Comparison of ENCODE assay signal across 8 cellular contexts in the genomic region with DNA sequence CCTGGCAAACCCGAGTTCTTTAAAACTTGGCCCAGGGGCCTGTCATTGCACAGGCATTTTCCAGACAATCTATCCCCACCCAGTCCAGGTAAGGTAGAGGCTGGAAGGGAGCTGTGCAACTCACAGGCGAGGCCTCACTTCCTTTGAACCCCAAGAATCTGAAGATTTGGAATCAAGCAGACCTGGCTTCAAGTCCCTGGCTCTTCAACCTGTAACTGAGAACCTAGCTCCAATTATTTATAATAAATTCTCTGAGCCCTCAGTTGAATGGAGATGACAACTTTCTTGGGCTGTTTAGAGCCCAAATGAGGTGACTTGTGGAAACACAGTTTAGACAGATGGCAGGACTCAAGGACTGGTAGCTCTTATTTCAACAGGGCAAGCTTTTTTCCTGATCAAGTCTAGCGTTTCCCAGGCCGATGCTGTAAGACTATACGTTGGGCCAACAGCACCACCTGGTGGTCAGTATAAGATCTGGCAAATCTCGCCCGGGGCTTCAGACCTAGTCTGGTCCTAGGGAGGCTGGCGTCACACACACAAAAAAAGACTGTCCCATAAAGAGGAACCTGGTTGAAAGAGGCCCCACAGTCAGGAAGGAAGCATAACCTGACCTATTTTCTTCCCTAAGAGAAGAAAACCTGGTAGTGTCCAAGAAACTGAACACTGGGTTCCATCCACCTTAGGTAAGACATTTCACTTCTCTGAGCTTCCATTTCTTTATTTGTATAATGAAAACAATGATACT.
A peak's percentile ranks its signal among the peaks of the same experiment; 100 is the strongest.
DNase-seq lines count a peak whose midpoint lies in the region; ATAC-seq, FAIRE-seq and TF ChIP-seq lines count a peak whose summit lies in the region.

No MANE protein-coding gene starts in this region.

- H3K4me1 ChIP-seq in GM23338 (ENCODE audit: insufficient read depth) (peaks cover 3% of the 10 kb centered on the region; the same call in 1 of the 2 replicates), neuronal stem cell (ENCODE audit: control insufficient read depth in 2 of 2, insufficient read depth in 1 of 2, low read depth in 1 of 2, low read length in 2 of 2) (peaks cover 0 to 2% of the 10 kb centered on the region in 2 donors)

- no peak overlapping the region for H2BK5ac ChIP-seq in neuronal stem cell (ENCODE audit: low read length)

- H3K4me3 ChIP-seq in GM23338 (no peak overlapping the region), neuronal stem cell (ENCODE audit: low read length in 2 of 2) (no peak overlapping the region)

- H3K27me3 ChIP-seq in GM23338 (ENCODE audit: insufficient read depth) = no peaks in the 10 kb centered on the region
- H3K27me3 ChIP-seq in neuronal stem cell (ENCODE audit: control insufficient read depth in 3 of 3, insufficient read depth in 3 of 3, low read depth in 1 of 3, low read length in 3 of 3) = no peaks in the 10 kb centered on the region

- H2BK15ac ChIP-seq in neuronal stem cell (ENCODE audit: low read length) = no peak overlapping the region

- WGBS in neuronal stem cell (ENCODE audit: extremely low coverage in 2 of 2, insufficient read length in 2 of 2, insufficient replicate concordance in 1 of 2), 2 donors = no CpG with 5 or more reads among the region's 8 CpGs

- H3K9me2 ChIP-seq in GM23338 (ENCODE audit: insufficient read depth) = no peaks in the 10 kb centered on the region

- no peak overlapping the region for H3K4ac ChIP-seq in neuronal stem cell (ENCODE audit: low read length)

- no peak overlapping the region for H3K27ac ChIP-seq in GM23338 (ENCODE audit: low read depth)
- no peak overlapping the region for H3K27ac ChIP-seq in neuronal stem cell (replicated peaks; ENCODE audit: low read length)
- H3K27ac ChIP-seq in substantia nigra (ENCODE audit: low read depth, low read length, poor library complexity, severe bottlenecking) = no peak overlapping the region

- peak overlapping the region; percentile 57 for H3K18ac ChIP-seq in neuronal stem cell (ENCODE audit: low read length)

- H2AFZ ChIP-seq in GM23338 = no peak overlapping the region
- no peak overlapping the region for H2AFZ ChIP-seq in neuronal stem cell (ENCODE audit: low read length)

- peak overlapping the region; percentile 70 for H2AK5ac ChIP-seq in neuronal stem cell (ENCODE audit: low read depth, low read length)

- H3K27me3 Mint-ChIP-seq in GM23338 (ENCODE audit: insufficient read depth, low read depth, poor library complexity) = peaks cover 7% of the 10 kb centered on the region
- H3K27me3 Mint-ChIP-seq in activated T-cell treated with anti-CD3 and anti-CD28 coated beads, Interleukin-2, amount 50 U/mL, for 4 hours (ENCODE audit: low read depth) = peaks cover 6% of the 10 kb centered on the region

- no peaks in the 10 kb centered on the region for H3K79me1 ChIP-seq in neuronal stem cell (ENCODE audit: low read depth, low read length)

- no peak overlapping the region for H3K9ac ChIP-seq in neuronal stem cell (ENCODE audit: low read depth, low read length, poor library complexity)

- no peak overlapping the region for H2BK12ac ChIP-seq in neuronal stem cell (ENCODE audit: low read length)

- H3K36me3 ChIP-seq in GM23338 (ENCODE audit: insufficient read depth) = no peaks in the 10 kb centered on the region
- H3K36me3 ChIP-seq in neuronal stem cell (replicated peaks in 1 of 2; ENCODE audit: control insufficient read depth in 2 of 2, insufficient read depth in 2 of 2, low read length in 2 of 2) = no peaks in the 10 kb centered on the region

- H3K23ac ChIP-seq in neuronal stem cell (ENCODE audit: low read depth, low read length, poor library complexity) = no peak overlapping the region

- no peak overlapping the region for H3K14ac ChIP-seq in neuronal stem cell (ENCODE audit: low read length)

- FAIRE-seq in RCC 7860 (lab: Jason Lieb, UNC) = peak; percentile 64

- no peak overlapping the region for H3K4me2 ChIP-seq in GM23338
- H3K4me2 ChIP-seq in neuronal stem cell (ENCODE audit: insufficient read depth, low read length, poor library complexity, severe bottlenecking) = no peak overlapping the region

- no peaks in the 10 kb centered on the region for H3F3A ChIP-seq in GM23338 (replicated peaks; ENCODE audit: low read depth)

- no peaks in the 10 kb centered on the region for H4K20me1 ChIP-seq in GM23338 (replicated peaks; ENCODE audit: insufficient read depth)

- no peaks in the 10 kb centered on the region for H3K9me3 ChIP-seq in neuronal stem cell (replicated peaks in 1 of 2; ENCODE audit: control insufficient read depth in 2 of 2, insufficient read depth in 1 of 2, low read depth in 1 of 2, low read length in 2 of 2)

- peak; percentile 98 for ATAC-seq in GM23338
- peak; percentile 88 to 97 for ATAC-seq in activated T-cell treated with anti-CD3 and anti-CD28 coated beads, Interleukin-2, amount 50 U/mL, for 4 hours

- H4K8ac ChIP-seq in neuronal stem cell (ENCODE audit: low read depth, low read length) = no peak overlapping the region

- no peaks in the 10 kb centered on the region for H3K9me3 Mint-ChIP-seq in GM23338
- no peaks in the 10 kb centered on the region for H3K9me3 Mint-ChIP-seq in activated T-cell treated with anti-CD3 and anti-CD28 coated beads, Interleukin-2, amount 50 U/mL, for 4 hours

- peak; percentile 86 to 89 for TF ChIP-seq CTCF in GM23338 (conservative IDR thresholded peaks at IDR 0.05; ENCODE audit: low read depth in 2 of 2)

- peak; percentile 82 for DNase-seq in EH (ENCODE audit: low read depth)
- DNase-seq in GM23338 (ENCODE audit: low spot score) = peak; percentile 94
- DNase-seq in LHCN-M2 (ENCODE audit: low read depth) = peak; percentile 87
- peak; percentile 55 for DNase-seq in RCC 7860 (ENCODE audit: low spot score)
- DNase-seq in activated T-cell treated with anti-CD3 and anti-CD28 coated beads, Interleukin-2, amount 50 U/mL, for 4 hours = peak; percentile 71
- DNase-seq in fibroblast of peridontal ligament (ENCODE audit: extremely low read depth) = peak; percentile 84
- peak; percentile 85 for DNase-seq in neuronal stem cell (ENCODE audit: low spot score)
- DNase-seq in substantia nigra (lab: John Stamatoyannopoulos, UW) = peak in 44 of 49 donors; percentile 4 to 80 (median 54)

- H3K4me3 Mint-ChIP-seq in GM23338 = no peak overlapping the region
- no peak overlapping the region for H3K4me3 Mint-ChIP-seq in activated T-cell treated with anti-CD3 and anti-CD28 coated beads, Interleukin-2, amount 50 U/mL, for 4 hours

- H2BK120ac ChIP-seq in neuronal stem cell (ENCODE audit: low read depth, low read length) = no peak overlapping the region

- H4K91ac ChIP-seq in neuronal stem cell (ENCODE audit: low read depth, low read length, poor library complexity) = no peak overlapping the region

- no peaks in the 10 kb centered on the region for H3K36me3 Mint-ChIP-seq in GM23338 (ENCODE audit: low read depth)
- no peaks in the 10 kb centered on the region for H3K36me3 Mint-ChIP-seq in activated T-cell treated with anti-CD3 and anti-CD28 coated beads, Interleukin-2, amount 50 U/mL, for 4 hours (ENCODE audit: insufficient read depth)

- H3K4me1 Mint-ChIP-seq in GM23338 = peaks cover 15% of the 10 kb centered on the region
- peaks cover 5% of the 10 kb centered on the region for H3K4me1 Mint-ChIP-seq in activated T-cell treated with anti-CD3 and anti-CD28 coated beads, Interleukin-2, amount 50 U/mL, for 4 hours (ENCODE audit: low read depth)

- H3K79me2 ChIP-seq in GM23338 (replicated peaks; ENCODE audit: insufficient read depth) = no peaks in the 10 kb centered on the region

- no peak overlapping the region for H3K27ac Mint-ChIP-seq in GM23338

TF ChIP-seq in GM23338, 12 proteins besides CTCF, POLR2A, EP300 and RAD21 (continues in another document):
- TF ChIP-seq EZH2phosphoT487 (IDR thresholded peaks at IDR 0.05; ENCODE audit: unreplicated experiment) (no peak), JUNB (IDR thresholded peaks at IDR 0.05; ENCODE audit: unreplicated experiment) (no peak), ETS1 (IDR thresholded peaks at IDR 0.05) (no peak), REST (IDR thresholded peaks at IDR 0.05; ENCODE audit: unreplicated experiment) (no peak), POLR2AphosphoS5 (IDR thresholded peaks at IDR 0.05; ENCODE audit: low read depth) (no peak)
